ENCODE assay signal across 26 cellular contexts in genomic region chr12:93347054-93347786, GRCh38. TPM values are rescaled to one million over a fixed set of nuclear protein-coding genes. Genes with fewer than 3 reads are reported as not detected.
DNase-seq lines count a peak whose midpoint lies in the region; FAIRE-seq lines count a peak whose summit lies in the region.
"Had no signal": no experiment of that assay in that cellular context is flagged by ENCODE, and none has a peak within 500 bp of the region (broad histone marks: within the 10 kb centered on the region; RNA-seq: fewer than 3 reads in every experiment).

No MANE protein-coding gene starts in this region.

- peaks cover 2 to 6% (median 3%) of the 10 kb centered on the region in 3 donors for H3K27me3 Mint-ChIP-seq in immature natural killer cell (ENCODE audit: low read depth in 3 of 3)
- H3K27me3 Mint-ChIP-seq in CD4-positive, alpha-beta memory T cell, result peaks cover 2 to 5% of the 10 kb centered on the region in 2 donors
- H3K27me3 Mint-ChIP-seq: stimulated activated naive CD8-positive, alpha-beta T cell treated with anti-CD3 and anti-CD28 coated beads, Interleukin-15, amount 100 ng/mL, for 72 hours had no signal

- H3K4me3 ChIP-seq in endocrine pancreas (ENCODE audit: control insufficient read depth, insufficient read depth, low read length), result peak overlapping the region; percentile 45
- H3K4me3 ChIP-seq in small intestine (ENCODE audit: low read depth in 1 of 2, low read length in 2 of 2), result no peak overlapping the region
- no peak overlapping the region for H3K4me3 ChIP-seq in CD4-positive, alpha-beta memory T cell (ENCODE audit: low read length in 2 of 2)
- H3K4me3 ChIP-seq: breast epithelium, MG63, right atrium auricular region had no signal

- no peak overlapping the region for H3K9ac ChIP-seq in endocrine pancreas (ENCODE audit: control insufficient read depth, insufficient read depth, low read length)

- H3K36me3 ChIP-seq in endocrine pancreas (ENCODE audit: control insufficient read depth, insufficient read depth, low read length), result no peaks in the 10 kb centered on the region
- no peaks in the 10 kb centered on the region for H3K36me3 ChIP-seq in small intestine (ENCODE audit: control insufficient read depth in 2 of 2, insufficient read depth in 2 of 2, low read length in 2 of 2)
- no peaks in the 10 kb centered on the region for H3K36me3 ChIP-seq in CD4-positive, alpha-beta memory T cell (ENCODE audit: insufficient read depth, low read length)
- H3K36me3 ChIP-seq: breast epithelium, MG63, right atrium auricular region had no signal

- no peaks in the 10 kb centered on the region for H3K9me3 Mint-ChIP-seq in immature natural killer cell
- no peaks in the 10 kb centered on the region for H3K9me3 Mint-ChIP-seq in CD4-positive, alpha-beta memory T cell
- H3K9me3 Mint-ChIP-seq: H9; stimulated activated naive CD8-positive, alpha-beta T cell treated with anti-CD3 and anti-CD28 coated beads, Interleukin-15, amount 100 ng/mL, for 72 hours had no signal

- POLR2A ChIA-PET in CD4-positive, alpha-beta memory T cell (lab: Charles Lee; ENCODE audit: partially characterized antibody), result no interaction called here

- WGBS in small intestine, 3 donors, result 69 to 87% (median 81%) methylated on average over 8 of the region's 8 CpGs

- H3K9me3 ChIP-seq in endocrine pancreas (ENCODE audit: control insufficient read depth, low read length), result no peaks in the 10 kb centered on the region
- no peaks in the 10 kb centered on the region for H3K9me3 ChIP-seq in small intestine (ENCODE audit: control insufficient read depth, low read depth)
- no peaks in the 10 kb centered on the region for H3K9me3 ChIP-seq in CD4-positive, alpha-beta memory T cell (ENCODE audit: control insufficient read depth in 1 of 2, low read length in 2 of 2)
- H3K9me3 ChIP-seq: breast epithelium, MG63, right atrium auricular region had no signal

- FAIRE-seq in small intestine (lab: Jason Lieb, UNC), result no peak
- FAIRE-seq: A204.1, colon had no signal

- no peaks in the 10 kb centered on the region for H3K27me3 ChIP-seq in endocrine pancreas (ENCODE audit: control insufficient read depth, insufficient read depth, low read length)
- no peaks in the 10 kb centered on the region for H3K27me3 ChIP-seq in small intestine (ENCODE audit: control insufficient read depth in 2 of 2, insufficient read depth in 2 of 2, low read length in 2 of 2)
- no peaks in the 10 kb centered on the region for H3K27me3 ChIP-seq in CD4-positive, alpha-beta memory T cell (ENCODE audit: insufficient read depth, low read length)
- H3K27me3 ChIP-seq: breast epithelium, MG63, right atrium auricular region had no signal

- H3K4me1 Mint-ChIP-seq in immature natural killer cell, result no peaks in the 10 kb centered on the region
- no peaks in the 10 kb centered on the region for H3K4me1 Mint-ChIP-seq in CD4-positive, alpha-beta memory T cell
- H3K4me1 Mint-ChIP-seq: endodermal cell; H9; stimulated activated naive CD8-positive, alpha-beta T cell treated with anti-CD3 and anti-CD28 coated beads, Interleukin-15, amount 100 ng/mL, for 72 hours had no signal

- H3K27ac Mint-ChIP-seq in immature natural killer cell, result no peak overlapping the region
- H3K27ac Mint-ChIP-seq in CD4-positive, alpha-beta memory T cell, result no peak overlapping the region
- H3K27ac Mint-ChIP-seq: activated CD8-positive, alpha-beta T cell treated with anti-CD3 and anti-CD28 coated beads, Interleukin-2, amount 10 ng/mL, durations not matched to agents 7 days and 5 days; endodermal cell; stimulated activated naive CD8-positive, alpha-beta T cell treated with anti-CD3 and anti-CD28 coated beads, Interleukin-15, amount 100 ng/mL, for 72 hours had no signal

- H3K27ac ChIP-seq in small intestine (ENCODE audit: low read depth in 1 of 2, low read length in 1 of 2), result no peak overlapping the region
- no peak overlapping the region for H3K27ac ChIP-seq in CD4-positive, alpha-beta memory T cell (ENCODE audit: low read depth, low read length)
- H3K27ac ChIP-seq: breast epithelium, C4-2B, right atrium auricular region, RWPE1 had no signal

- peaks cover 3% of the 10 kb centered on the region for H3K4me1 ChIP-seq in endocrine pancreas (ENCODE audit: control insufficient read depth, insufficient read depth, low read length)
- H3K4me1 ChIP-seq in small intestine (ENCODE audit: control insufficient read depth in 2 of 2, insufficient read depth in 1 of 2, low read depth in 1 of 2, low read length in 1 of 2), result no peaks in the 10 kb centered on the region
- no peaks in the 10 kb centered on the region for H3K4me1 ChIP-seq in CD4-positive, alpha-beta memory T cell (ENCODE audit: insufficient read depth, low read length)
- H3K4me1 ChIP-seq: breast epithelium, right atrium auricular region had no signal

- DNase-seq in NCI-H2227 (lab: John Stamatoyannopoulos, UW; ENCODE audit: unreplicated experiment) (peak; percentile 22), NCI-H2227 treated with DMSO at 0.1 percent for 48 hours (lab: John Stamatoyannopoulos, UW) (no peak), OCI-M1 (lab: John Stamatoyannopoulos, UW) (peak; percentile 76), small intestine (peak; percentile 5), immature natural killer cell (no peak), GM19238 (ENCODE audit: insufficient read length, low spot score) (no peak)
- DNase-seq in CD4-positive, alpha-beta memory T cell, result no peak
- DNase-seq: activated CD4-positive, CD25-positive, alpha-beta regulatory T cell treated with anti-CD3 and anti-CD28 coated beads, Interleukin-2, amount 50 U/mL, for 72 hours; activated CD8-positive, alpha-beta T cell treated with anti-CD3 and anti-CD28 coated beads, Interleukin-2, amount 10 ng/mL, durations not matched to agents 7 days and 5 days; activated gamma-delta T cell; endodermal cell; H9; mesenchymal stem cell; MG63; NCI-H1436 treated with DMSO at 0.1 percent for 48 hours; stimulated activated CD4-positive, alpha-beta T cell treated with anti-CD3 and anti-CD28 coated beads, Interleukin-12 subunit alpha, Interleukin-12 subunit beta, amount 100 ng/mL, for 4 hours; stimulated activated naive CD8-positive, alpha-beta T cell treated with anti-CD3 and anti-CD28 coated beads, Interleukin-15, amount 100 ng/mL, for 72 hours; T1000; trophoblast cell had no signal

- intact Hi-C loops in CD4-positive, alpha-beta memory T cell (cut with micrococcal nuclease), result no loop called here

- no peaks in the 10 kb centered on the region for H3K36me3 Mint-ChIP-seq in immature natural killer cell
- H3K36me3 Mint-ChIP-seq in CD4-positive, alpha-beta memory T cell, result no peaks in the 10 kb centered on the region

- H3K4me3 Mint-ChIP-seq in immature natural killer cell, result no peak overlapping the region
- H3K4me3 Mint-ChIP-seq in CD4-positive, alpha-beta memory T cell, result no peak overlapping the region
- H3K4me3 Mint-ChIP-seq: activated CD8-positive, alpha-beta T cell treated with anti-CD3 and anti-CD28 coated beads, Interleukin-2, amount 10 ng/mL, durations not matched to agents 7 days and 5 days; endodermal cell; H9; stimulated activated naive CD8-positive, alpha-beta T cell treated with anti-CD3 and anti-CD28 coated beads, Interleukin-15, amount 100 ng/mL, for 72 hours had no signal

- CTCF ChIA-PET in CD4-positive, alpha-beta memory T cell (lab: Charles Lee; ENCODE audit: partially characterized antibody), result no interaction called here

RNA-seq across cellular contexts. Expression of gene NUDT4, which starts 30.5 kb away (rescaled TPM):
- polyA plus RNA-seq in small intestine (10 to 100 TPM; 15.9 to 26.0 (median 18.9) TPM), immature natural killer cell (10 to 100 TPM; 29.7 to 34.1 (median 30.6) TPM)
- total RNA-seq in CD4-positive, alpha-beta memory T cell, result 10 to 100 TPM; 41.8 to 45.2 TPM
- 10 to 100 TPM; 39.3 to 49.6 TPM for polyA plus RNA-seq in CD4-positive, alpha-beta memory T cell

Comparison
In these comparisons a context has a peak if more than half of its experiments do, and no peak if none do; other contexts are left out.
1. DNase-seq: peak in NCI-H2227 (single experiment), OCI-M1 (single experiment) and small intestine (single experiment); none in NCI-H2227 treated with DMSO at 0.1 percent for 48 hours (single experiment), immature natural killer cell (0 of 3), GM19238 (single experiment) and CD4-positive, alpha-beta memory T cell (0 of 5).